ENCODE assay signal across 8 cellular contexts in genomic region chr2:128090909-128091690, GRCh38. TPM values are rescaled to one million over a fixed set of nuclear protein-coding genes. Genes with fewer than 3 reads are reported as not detected.
A peak's percentile ranks its signal among the peaks of the same experiment; 100 is the strongest.
DNase-seq lines count a peak whose midpoint lies in the region; ATAC-seq and TF ChIP-seq lines count a peak whose summit lies in the region.

UGGT1 (plus strand) TSS chr2:128091200; CDS start chr2:128091358, 158 bp downstream.

- peak within 1 kb of the TSS; percentile 81 for H3K4me2 ChIP-seq in PC-9

- peak; percentile 95 for DNase-seq in DMS153 (lab: John Stamatoyannopoulos, UW)
- DNase-seq in Jurkat, Clone E6-1 (ENCODE audit: low read depth, low spot score) = peak; percentile 96
- DNase-seq in PC-9 = peak; percentile 94 to 95
- DNase-seq in activated T-cell treated with anti-CD3 and anti-CD28 coated beads, Interleukin-2, amount 50 U/mL, for 1 hour = peak; percentile 91
- peak; percentile 98 to 99 for DNase-seq in erythroblast (lab: John Stamatoyannopoulos, UW)
- peak; percentile 94 for DNase-seq in stimulated activated CD8-positive, alpha-beta memory T cell treated with anti-CD3 and anti-CD28 coated beads, Interleukin-4, amount 100 ng/mL, for 48 hours

- H3K4me1 ChIP-seq in PC-9 (replicated peaks; ENCODE audit: insufficient read depth) (peaks cover 18% of the 10 kb centered on the region; the same call in 1 of the 2 replicates), mucosa of rectum (ENCODE audit: control insufficient read depth in 2 of 2, insufficient read depth in 2 of 2, low read length in 2 of 2) (peaks cover 0 to 2% of the 10 kb centered on the region in 2 donors)

- H3K9me3 ChIP-seq in PC-9 (ENCODE audit: insufficient read depth, low read depth) = no peaks in the 10 kb centered on the region
- no peaks in the 10 kb centered on the region for H3K9me3 ChIP-seq in mucosa of rectum (ENCODE audit: control insufficient read depth in 2 of 2, low read length in 2 of 2)

- no peaks in the 10 kb centered on the region; the same call in 1 of the 2 replicates for H4K20me1 ChIP-seq in PC-9 (ENCODE audit: insufficient read depth)

- ATAC-seq in GM21619 (IDR thresholded peaks at IDR 0.05; ENCODE audit: unreplicated experiment) = peak; percentile 94

- H3K9me2 ChIP-seq in PC-9 (ENCODE audit: insufficient read depth) = no peaks in the 10 kb centered on the region

- H3K4me3 ChIP-seq in Jurkat, Clone E6-1 (ENCODE audit: low read length) = peak within 1 kb of the TSS; percentile 79
- H3K4me3 ChIP-seq in PC-9 (peak within 1 kb of the TSS; percentile 85), mucosa of rectum (ENCODE audit: low read length in 2 of 2) (peak within 1 kb of the TSS; percentile 85 to 97)

- TF ChIP-seq CTCF in PC-9 (conservative IDR thresholded peaks at IDR 0.05) = 0 out of 2 replicates have a peak, but pooled peaks have one; percentile 5

- H3K9ac ChIP-seq in mucosa of rectum (ENCODE audit: low read depth in 1 of 2, low read length in 2 of 2) = peak within 1 kb of the TSS; percentile 79 to 92

- intact Hi-C loops in PC-9 (cut with micrococcal nuclease; ENCODE audit: unreplicated experiment) = loop anchor here (1.0 to 2.0 kb wide), 3 partner anchors 63 to 390 kb away; partner anchors contain the start of genes POLR2D, SAP130 and SFT2D3

- peak within 1 kb of the TSS; percentile 73 for H3K27ac ChIP-seq in PC-9
- H3K27ac ChIP-seq in mucosa of rectum (ENCODE audit: low read depth in 2 of 2, low read length in 2 of 2) = peak within 1 kb of the TSS; percentile 86 to 87

- H3K36me3 ChIP-seq in PC-9 (ENCODE audit: low read depth) (no peaks in the 10 kb centered on the region), mucosa of rectum (ENCODE audit: control insufficient read depth in 2 of 2, insufficient read depth in 2 of 2, low read length in 2 of 2) (peaks cover 4 to 12% of the 10 kb centered on the region in 2 donors)

- H2AFZ ChIP-seq in PC-9 = peak within 1 kb of the TSS; percentile 99

- H3F3A ChIP-seq in PC-9 (ENCODE audit: insufficient read depth, low read depth) = 0 out of 2 replicates have a peak, but pooled peaks cover 13% of the 10 kb centered on the region

- POLR2A ChIA-PET in PC-9 (lab: Charles Lee; ENCODE audit: unreplicated experiment) = interaction anchor here (0.7 kb wide), 1 partner anchor 797 kb away, joined by 3 read pairs; the partner anchor contains the start of gene ERCC3

- H3K79me2 ChIP-seq in PC-9 (ENCODE audit: low read depth) = peaks cover 47% of the 10 kb centered on the region

- CTCF ChIA-PET in PC-9 (lab: Charles Lee) = interaction anchor here (1.0 to 1.2 kb wide), 2 partner anchors 27 to 62 kb away, joined by 4 to 6 read pairs; no protein-coding TSS in a partner anchor

- TF ChIP-seq POLR2A in erythroblast (IDR thresholded peaks at IDR 0.05; ENCODE audit: low read length) = peak; percentile 99

- BruUV-seq in PC-9 (replicated peaks; lab: Mats Ljungman, UMichigan) = no TSS peak

- H3K27me3 ChIP-seq in PC-9 (ENCODE audit: insufficient read depth, low read depth) = no peaks in the 10 kb centered on the region
- H3K27me3 ChIP-seq in mucosa of rectum (ENCODE audit: control insufficient read depth in 2 of 2, insufficient read depth in 2 of 2, low read length in 2 of 2) = no peaks in the 10 kb centered on the region

RNA-seq across cellular contexts. Expression of gene UGGT1, which starts in this region (rescaled TPM):
- polyA plus RNA-seq in Jurkat, Clone E6-1 (2012; ENCODE audit: insufficient read depth, insufficient read length) = 22.7 TPM
- total RNA-seq in PC-9 (2021) = 47.7 and 56.9 TPM in 2 replicates

Comparison
In these comparisons a context has a peak if more than half of its experiments do, and no peak if none do; other contexts are left out.
1. Peak in every context shown above with its lines: DNase-seq, ATAC-seq, H3K4me3 ChIP-seq and H3K27ac ChIP-seq.